8 cellular contexts compared by ENCODE assay signal in genomic region chr2:232551289-232551688, GRCh38. TPM values are rescaled to one million over a fixed set of nuclear protein-coding genes. Genes with fewer than 3 reads are reported as not detected.
DNase-seq lines count a peak whose midpoint lies in the region; ATAC-seq and TF ChIP-seq lines count a peak whose summit lies in the region.

No MANE protein-coding gene starts in this region.

- DNase-seq in HL-60 (ENCODE audit: low read depth in 1 of 2, low spot score in 1 of 2) (peak in 1 of 2 experiments; percentile 21), brain microvascular endothelial cell (no peak), dedifferentiated amniotic fluid mesenchymal stem cell (ENCODE audit: extremely low spot score) (no peak)

- no peak for TF ChIP-seq CTCF in 22Rv1 (IDR thresholded peaks at IDR 0.05)
- TF ChIP-seq CTCF in HL-60 (IDR thresholded peaks at IDR 0.05; ENCODE audit: insufficient read depth, low read length): no peak
- TF ChIP-seq CTCF in brain microvascular endothelial cell (IDR thresholded peaks at IDR 0.05; ENCODE audit: low read depth, low read length, missing control alignments): no peak

- H3K4me3 ChIP-seq in HL-60 (replicated peaks; ENCODE audit: insufficient read depth, low read length) (peak overlapping the region; percentile 77), brain microvascular endothelial cell (ENCODE audit: low read depth, low read length) (peak overlapping the region; percentile 88), mononuclear cell (ENCODE audit: low read length) (peak overlapping the region; percentile 85)

- peaks cover 55% of the 10 kb centered on the region for H3K4me1 ChIP-seq in mononuclear cell (ENCODE audit: insufficient read depth, low read length)

- H3K36me3 ChIP-seq in brain microvascular endothelial cell (replicated peaks): no peaks in the 10 kb centered on the region

- H3K27ac ChIP-seq in 22Rv1 (peak overlapping the region; percentile 94), HL-60 (replicated peaks) (peak overlapping the region; percentile 96), brain microvascular endothelial cell (peak overlapping the region; percentile 95)

- H3K27me3 ChIP-seq in HL-60 (ENCODE audit: insufficient read depth, poor library complexity, severe bottlenecking) (no peaks in the 10 kb centered on the region), brain microvascular endothelial cell (replicated peaks) (no peaks in the 10 kb centered on the region), mononuclear cell (ENCODE audit: insufficient read depth, low read length) (no peaks in the 10 kb centered on the region)

- in situ Hi-C loops in brain microvascular endothelial cell (cut with HindIII; ENCODE audit: low pct_ligation_motif_present, low sequenced_read_pairs): no loop called here

- ATAC-seq in GM19397 (IDR thresholded peaks at IDR 0.05; ENCODE audit: unreplicated experiment) (no peak), HG02884 (IDR thresholded peaks at IDR 0.05; ENCODE audit: unreplicated experiment) (no peak), GM18909 (IDR thresholded peaks at IDR 0.05; ENCODE audit: poor library complexity, unreplicated experiment) (no peak)

- no peaks in the 10 kb centered on the region for H3K9me3 ChIP-seq in mononuclear cell (ENCODE audit: low read depth, low read length)

RNA-seq across cellular contexts. Expression of gene EIF4E2, which starts 0.8 kb away (rescaled TPM):
- total RNA-seq in mononuclear cell: 50.1 TPM

RNA-seq across cellular contexts. Expression of gene TIGD1, which starts 0.9 kb away (rescaled TPM):
- 23.7 TPM for total RNA-seq in mononuclear cell

RNA-seq across cellular contexts. Expression of gene CHRNG, which starts 11.8 kb away (rescaled TPM):
- not detected for total RNA-seq in mononuclear cell

RNA-seq across cellular contexts. Expression of gene CHRND, which starts 25.3 kb away (rescaled TPM):
- total RNA-seq in mononuclear cell: not detected

RNA-seq across cellular contexts. Expression of gene PRSS56, which starts 31.1 kb away (rescaled TPM):
- total RNA-seq in mononuclear cell: not detected
